Comparison of ENCODE assay signal across 20 cellular contexts in genomic region chr11:1927151-1928037, GRCh38. TPM values are rescaled to one million over a fixed set of nuclear protein-coding genes. Genes with fewer than 3 reads are reported as not detected.
A peak's percentile ranks its signal among the peaks of the same experiment; 100 is the strongest.
DNase-seq lines count a peak whose midpoint lies in the region; ATAC-seq and TF ChIP-seq lines count a peak whose summit lies in the region.
"Had no signal": no experiment of that assay in that cellular context is flagged by ENCODE, and none has a peak within 500 bp of the region (broad histone marks: within the 10 kb centered on the region; RNA-seq: fewer than 3 reads in every experiment).

No MANE protein-coding gene starts in this region.

- TF ChIP-seq POLR2A in uterus (IDR thresholded peaks at IDR 0.05): no peak

- peaks cover 9 to 84% (median 47%) of the 10 kb centered on the region in 9 donors for H3K4me1 ChIP-seq in heart right ventricle
- peaks cover 11 to 20% of the 10 kb centered on the region in 2 donors for H3K4me1 ChIP-seq in neuronal stem cell (ENCODE audit: control insufficient read depth in 2 of 2, insufficient read depth in 1 of 2, low read depth in 1 of 2, low read length in 2 of 2)
- H3K4me1 ChIP-seq in uterus: peaks cover 0 to 4% of the 10 kb centered on the region in 2 donors
- H3K4me1 ChIP-seq: A549 had no signal

- POLR2A ChIA-PET in activated CD8-positive, alpha-beta T cell treated with anti-CD3 and anti-CD28 coated beads, Interleukin-2, amount 10 ng/mL, durations not matched to agents 7 days and 5 days (lab: Charles Lee): no interaction called here

- H3K27me3 ChIP-seq in heart right ventricle (no peaks in the 10 kb centered on the region), neuronal stem cell (ENCODE audit: control insufficient read depth in 3 of 3, insufficient read depth in 3 of 3, low read depth in 1 of 3, low read length in 3 of 3) (no peaks in the 10 kb centered on the region), uterus (no peaks in the 10 kb centered on the region)
- H3K27me3 ChIP-seq: thyroid gland had no signal

- no peak overlapping the region for H4K91ac ChIP-seq in neuronal stem cell (ENCODE audit: low read depth, low read length, poor library complexity)

- H3K9me3 Mint-ChIP-seq in activated CD8-positive, alpha-beta memory T cell treated with anti-CD3 and anti-CD28 coated beads, Interleukin-2, amount 10 ng/mL, durations not matched to agents 7 days and 5 days (ENCODE audit: low read depth): no peaks in the 10 kb centered on the region
- H3K9me3 Mint-ChIP-seq in activated CD8-positive, alpha-beta T cell treated with anti-CD3 and anti-CD28 coated beads, Interleukin-2, amount 10 ng/mL, durations not matched to agents 7 days and 5 days (ENCODE audit: insufficient read depth): no peaks in the 10 kb centered on the region
- H3K9me3 Mint-ChIP-seq: CD4-positive, CD25-positive, alpha-beta regulatory T cell; IgD-negative memory B cell; naive B cell; T-cell had no signal

- peak overlapping the region; percentile 97 for H2BK15ac ChIP-seq in neuronal stem cell (ENCODE audit: low read length)

- no peaks in the 10 kb centered on the region for H3K79me1 ChIP-seq in neuronal stem cell (ENCODE audit: low read depth, low read length)

- peak; percentile 35 for DNase-seq in activated CD8-positive, alpha-beta memory T cell treated with anti-CD3 and anti-CD28 coated beads, Interleukin-2, amount 10 ng/mL, durations not matched to agents 7 days and 5 days
- no peak for DNase-seq in activated CD8-positive, alpha-beta memory T cell treated with anti-CD3 and anti-CD28 coated beads for 24 hours
- DNase-seq in heart right ventricle (no peak), neuronal stem cell (ENCODE audit: low spot score) (no peak), uterus (peak; percentile 39 to 69)
- no peak for DNase-seq in stimulated activated CD4-positive, alpha-beta T cell treated with anti-CD3 and anti-CD28 coated beads, Interleukin-4, amount 100 ng/mL, for 1 hour
- DNase-seq in activated CD8-positive, alpha-beta T cell treated with anti-CD3 and anti-CD28 coated beads, Interleukin-2, amount 10 ng/mL, durations not matched to agents 7 days and 5 days: no peak
- DNase-seq: activated effector memory CD4-positive, alpha-beta T cell treated with Interleukin-2 at 50 U/mL for 16 hours; CD4-positive, CD25-positive, alpha-beta regulatory T cell; naive B cell; NCI-H748 treated with DMSO at 0.1 percent for 48 hours; stimulated activated CD4-positive, alpha-beta T cell treated with anti-CD3 and anti-CD28 coated beads, Interleukin-2, amount 100 ng/mL, for 24 hours; T-cell; thyroid gland had no signal

- H3K4me3 ChIP-seq in heart right ventricle (no peak overlapping the region), neuronal stem cell (ENCODE audit: low read length in 2 of 2) (no peak overlapping the region), uterus (no peak overlapping the region)
- H3K4me3 ChIP-seq: A549, thyroid gland had no signal

- H3K4me3 Mint-ChIP-seq in activated CD8-positive, alpha-beta memory T cell treated with anti-CD3 and anti-CD28 coated beads, Interleukin-2, amount 10 ng/mL, durations not matched to agents 7 days and 5 days: no peak overlapping the region
- no peak overlapping the region for H3K4me3 Mint-ChIP-seq in activated CD8-positive, alpha-beta T cell treated with anti-CD3 and anti-CD28 coated beads, Interleukin-2, amount 10 ng/mL, durations not matched to agents 7 days and 5 days
- H3K4me3 Mint-ChIP-seq: naive B cell, T-cell had no signal

- peak overlapping the region; percentile 82 for H4K8ac ChIP-seq in neuronal stem cell (ENCODE audit: low read depth, low read length)

- H2AFZ ChIP-seq in neuronal stem cell (ENCODE audit: low read length): peak overlapping the region; percentile 93

- 58 to 62% methylated on average over 37 of the region's 37 CpGs for WGBS in heart right ventricle, 2 donors
- no CpG with 5 or more reads among the region's 37 CpGs for WGBS in neuronal stem cell (ENCODE audit: extremely low coverage in 2 of 2, insufficient read length in 2 of 2, insufficient replicate concordance in 1 of 2), 2 donors

- peak overlapping the region; percentile 90 for H2BK12ac ChIP-seq in neuronal stem cell (ENCODE audit: low read length)

- peak overlapping the region; percentile 87 for H2BK120ac ChIP-seq in neuronal stem cell (ENCODE audit: low read depth, low read length)

- no peak overlapping the region for H3K27ac Mint-ChIP-seq in activated CD8-positive, alpha-beta memory T cell treated with anti-CD3 and anti-CD28 coated beads, Interleukin-2, amount 10 ng/mL, durations not matched to agents 7 days and 5 days
- H3K27ac Mint-ChIP-seq in activated CD8-positive, alpha-beta T cell treated with anti-CD3 and anti-CD28 coated beads, Interleukin-2, amount 10 ng/mL, durations not matched to agents 7 days and 5 days: no peak overlapping the region
- H3K27ac Mint-ChIP-seq: IgD-negative memory B cell, T-cell had no signal

- TF ChIP-seq CTCF in heart right ventricle (IDR thresholded peaks at IDR 0.05) (no peak), uterus (IDR thresholded peaks at IDR 0.05) (no peak)

- H3K9ac ChIP-seq in neuronal stem cell (ENCODE audit: low read depth, low read length, poor library complexity): peak overlapping the region; percentile 70

- H3K23ac ChIP-seq in neuronal stem cell (ENCODE audit: low read depth, low read length, poor library complexity): peak overlapping the region; percentile 65

- peak overlapping the region; percentile 98 for H2AK5ac ChIP-seq in neuronal stem cell (ENCODE audit: low read depth, low read length)

- no peaks in the 10 kb centered on the region for H3K36me3 Mint-ChIP-seq in activated CD8-positive, alpha-beta memory T cell treated with anti-CD3 and anti-CD28 coated beads, Interleukin-2, amount 10 ng/mL, durations not matched to agents 7 days and 5 days
- no peaks in the 10 kb centered on the region for H3K36me3 Mint-ChIP-seq in activated CD8-positive, alpha-beta T cell treated with anti-CD3 and anti-CD28 coated beads, Interleukin-2, amount 10 ng/mL, durations not matched to agents 7 days and 5 days (ENCODE audit: low read depth)
- H3K36me3 Mint-ChIP-seq: CD4-positive, CD25-positive, alpha-beta regulatory T cell; IgD-negative memory B cell; naive B cell; T-cell had no signal

- H3K18ac ChIP-seq in neuronal stem cell (ENCODE audit: low read length): peak overlapping the region; percentile 44

- H3K4ac ChIP-seq in neuronal stem cell (ENCODE audit: low read length): peak overlapping the region; percentile 89

- H3K27ac ChIP-seq in heart right ventricle: peak overlapping the region; percentile 49 to 94 (median 71)
- no peak overlapping the region for H3K27ac ChIP-seq in neuronal stem cell (replicated peaks; ENCODE audit: low read length)
- peak overlapping the region; percentile 45 to 68 for H3K27ac ChIP-seq in uterus
- H3K27ac ChIP-seq: A549, thyroid gland had no signal

- H3K14ac ChIP-seq in neuronal stem cell (ENCODE audit: low read length): peak overlapping the region; percentile 71

- CTCF ChIA-PET in activated CD8-positive, alpha-beta memory T cell treated with anti-CD3 and anti-CD28 coated beads, Interleukin-2, amount 10 ng/mL, durations not matched to agents 7 days and 5 days (lab: Charles Lee): interaction anchor here (0.7 kb wide), 1 partner anchor 45 kb away, joined by 3 read pairs; no protein-coding TSS in a partner anchor
- CTCF ChIA-PET in activated CD8-positive, alpha-beta T cell treated with anti-CD3 and anti-CD28 coated beads, Interleukin-2, amount 10 ng/mL, durations not matched to agents 7 days and 5 days (lab: Charles Lee): no interaction called here

- peaks cover 3% of the 10 kb centered on the region for H3K4me1 Mint-ChIP-seq in activated CD8-positive, alpha-beta memory T cell treated with anti-CD3 and anti-CD28 coated beads, Interleukin-2, amount 10 ng/mL, durations not matched to agents 7 days and 5 days
- H3K4me1 Mint-ChIP-seq in activated CD8-positive, alpha-beta T cell treated with anti-CD3 and anti-CD28 coated beads, Interleukin-2, amount 10 ng/mL, durations not matched to agents 7 days and 5 days (ENCODE audit: low read depth): peaks cover 8% of the 10 kb centered on the region

- peaks cover 17% of the 10 kb centered on the region for H3K27me3 Mint-ChIP-seq in activated CD8-positive, alpha-beta memory T cell treated with anti-CD3 and anti-CD28 coated beads, Interleukin-2, amount 10 ng/mL, durations not matched to agents 7 days and 5 days
- H3K27me3 Mint-ChIP-seq in activated CD8-positive, alpha-beta T cell treated with anti-CD3 and anti-CD28 coated beads, Interleukin-2, amount 10 ng/mL, durations not matched to agents 7 days and 5 days (ENCODE audit: low read depth): peaks cover 3% of the 10 kb centered on the region
- H3K27me3 Mint-ChIP-seq: CD4-positive, CD25-positive, alpha-beta regulatory T cell had no signal

- ATAC-seq in activated CD8-positive, alpha-beta memory T cell treated with anti-CD3 and anti-CD28 coated beads, Interleukin-2, amount 10 ng/mL, durations not matched to agents 7 days and 5 days: no peak
- ATAC-seq in heart right ventricle: peak in 6 of 8 donors; percentile 4 to 31 (median 10)
- ATAC-seq in activated CD8-positive, alpha-beta T cell treated with anti-CD3 and anti-CD28 coated beads, Interleukin-2, amount 10 ng/mL, durations not matched to agents 7 days and 5 days: no peak
- no peak for ATAC-seq in GM21381 (IDR thresholded peaks at IDR 0.05; ENCODE audit: unreplicated experiment)
- ATAC-seq: HCT116, left colon, T-cell had no signal

- peak overlapping the region; percentile 75 for H2BK5ac ChIP-seq in neuronal stem cell (ENCODE audit: low read length)

- H3K36me3 ChIP-seq in heart right ventricle (no peaks in the 10 kb centered on the region), neuronal stem cell (replicated peaks in 1 of 2; ENCODE audit: control insufficient read depth in 2 of 2, insufficient read depth in 2 of 2, low read length in 2 of 2) (no peaks in the 10 kb centered on the region), uterus (no peaks in the 10 kb centered on the region)
- H3K36me3 ChIP-seq: thyroid gland had no signal

- H3K4me2 ChIP-seq in neuronal stem cell (ENCODE audit: insufficient read depth, low read length, poor library complexity, severe bottlenecking): peak overlapping the region; percentile 11
- H3K4me2 ChIP-seq: A549 had no signal

- H3K9me3 ChIP-seq in heart right ventricle: no peaks in the 10 kb centered on the region
- H3K9me3 ChIP-seq in neuronal stem cell (replicated peaks in 1 of 2; ENCODE audit: control insufficient read depth in 2 of 2, insufficient read depth in 1 of 2, low read depth in 1 of 2, low read length in 2 of 2): no peaks in the 10 kb centered on the region
- H3K9me3 ChIP-seq in uterus: no peaks in the 10 kb centered on the region
- H3K9me3 ChIP-seq: A549, thyroid gland had no signal

- intact Hi-C loops in heart right ventricle (cut with DNase I): loop anchor here in 1 of 10 donors (2.0 kb wide), 1 partner anchor 19 kb away; no protein-coding TSS in a partner anchor
- intact Hi-C loops in uterus (cut with DNase I; ENCODE audit: low total_unique reads): no loop called here

RNA-seq across cellular contexts. Expression of gene TNNT3, which starts 7.9 kb away (rescaled TPM):
- 1 to 10 TPM; 1.1 to 7.6 TPM for total RNA-seq in activated CD8-positive, alpha-beta memory T cell treated with anti-CD3 and anti-CD28 coated beads, Interleukin-2, amount 10 ng/mL, durations not matched to agents 7 days and 5 days
- total RNA-seq in heart right ventricle (10 to 100 TPM; 12.5 to 49.9 (median 39.9) TPM), uterus (10 to 100 TPM in 2 of 4 donors, 1 to 10 TPM in 1, not detected in 1; 3.2 to 60.6 (median 29.3) TPM)
- polyA plus RNA-seq in heart right ventricle: 10 to 100 TPM; 45.7 to 48.5 TPM
- 0.49 TPM for polyA plus RNA-seq in neuronal stem cell (2013, experiment 1 of 2)
- polyA plus RNA-seq in neuronal stem cell (2013, experiment 2 of 2): 0.32 TPM
- total RNA-seq in activated CD8-positive, alpha-beta T cell treated with anti-CD3 and anti-CD28 coated beads, Interleukin-2, amount 10 ng/mL, durations not matched to agents 7 days and 5 days: 1 to 10 TPM; 2.6 to 2.8 TPM
- total RNA-seq: astrocyte had no signal
- polyA plus RNA-seq: A549 had no signal

RNA-seq across cellular contexts. Expression of gene MRPL23, which starts 19.7 kb away (rescaled TPM):
- total RNA-seq in activated CD8-positive, alpha-beta memory T cell treated with anti-CD3 and anti-CD28 coated beads, Interleukin-2, amount 10 ng/mL, durations not matched to agents 7 days and 5 days: 100 to 1,000 TPM; 109 to 114 TPM
- total RNA-seq in heart right ventricle: 10 to 100 TPM; 45.9 to 95.8 (median 74.2) TPM
- polyA plus RNA-seq in heart right ventricle: 100 to 1,000 TPM; 225 to 356 TPM
- 89.1 TPM for polyA plus RNA-seq in neuronal stem cell (2013, experiment 1 of 2)
- 89.3 TPM for polyA plus RNA-seq in neuronal stem cell (2013, experiment 2 of 2)
- 100 to 1,000 TPM in 2 of 4 donors, 10 to 100 TPM in 2; 36.7 to 196 (median 101) TPM for total RNA-seq in uterus
- 100 to 1,000 TPM; 109 to 110 TPM for total RNA-seq in activated CD8-positive, alpha-beta T cell treated with anti-CD3 and anti-CD28 coated beads, Interleukin-2, amount 10 ng/mL, durations not matched to agents 7 days and 5 days

RNA-seq across cellular contexts. Expression of gene PRR33, which starts 35.7 kb away (rescaled TPM):
- total RNA-seq in activated CD8-positive, alpha-beta memory T cell treated with anti-CD3 and anti-CD28 coated beads, Interleukin-2, amount 10 ng/mL, durations not matched to agents 7 days and 5 days: not detected
- total RNA-seq in heart right ventricle (1 to 10 TPM; 2.3 to 4.9 (median 3.5) TPM), uterus (not detected)
- 1 to 10 TPM in 1 of 2 donors, under 1 TPM in 1; 0.09 to 6.5 TPM for polyA plus RNA-seq in heart right ventricle
- not detected for polyA plus RNA-seq in neuronal stem cell (2013, experiment 1 of 2)
- not detected for polyA plus RNA-seq in neuronal stem cell (2013, experiment 2 of 2)
- total RNA-seq in activated CD8-positive, alpha-beta T cell treated with anti-CD3 and anti-CD28 coated beads, Interleukin-2, amount 10 ng/mL, durations not matched to agents 7 days and 5 days: under 1 TPM in 1 of 2 experiments, not detected in 1; 0.08 TPM
- total RNA-seq: astrocyte; CD4-positive, CD25-positive, alpha-beta regulatory T cell; left colon; thyroid gland had no signal
- polyA plus RNA-seq: A549 had no signal

Comparison
In these comparisons a context has a peak if more than half of its experiments do, and no peak if none do; other contexts are left out.
1. DNase-seq: peak in activated CD8-positive, alpha-beta memory T cell treated with anti-CD3 and anti-CD28 coated beads, Interleukin-2, amount 10 ng/mL, durations not matched to agents 7 days and 5 days (single experiment) and uterus (2 of 2); none in activated CD8-positive, alpha-beta memory T cell treated with anti-CD3 and anti-CD28 coated beads for 24 hours (single experiment), heart right ventricle (0 of 2), neuronal stem cell (single experiment), stimulated activated CD4-positive, alpha-beta T cell treated with anti-CD3 and anti-CD28 coated beads, Interleukin-4, amount 100 ng/mL, for 1 hour (single experiment) and activated CD8-positive, alpha-beta T cell treated with anti-CD3 and anti-CD28 coated beads, Interleukin-2, amount 10 ng/mL, durations not matched to agents 7 days and 5 days (single experiment).
2. ATAC-seq: peak in heart right ventricle (6 of 8); none in activated CD8-positive, alpha-beta memory T cell treated with anti-CD3 and anti-CD28 coated beads, Interleukin-2, amount 10 ng/mL, durations not matched to agents 7 days and 5 days (single experiment), activated CD8-positive, alpha-beta T cell treated with anti-CD3 and anti-CD28 coated beads, Interleukin-2, amount 10 ng/mL, durations not matched to agents 7 days and 5 days (single experiment) and GM21381 (single experiment).